In genomic region chr17:82019208-82019727, GRCh38 we compare ENCODE assay signal across 2 cellular contexts.
TF ChIP-seq lines count a peak whose summit lies in the region.

No MANE protein-coding gene starts in this region.

TF ChIP-seq in IMR-90, 13 proteins besides CTCF, POLR2A, EP300 and RAD21:
- TF ChIP-seq, protein P1, sequence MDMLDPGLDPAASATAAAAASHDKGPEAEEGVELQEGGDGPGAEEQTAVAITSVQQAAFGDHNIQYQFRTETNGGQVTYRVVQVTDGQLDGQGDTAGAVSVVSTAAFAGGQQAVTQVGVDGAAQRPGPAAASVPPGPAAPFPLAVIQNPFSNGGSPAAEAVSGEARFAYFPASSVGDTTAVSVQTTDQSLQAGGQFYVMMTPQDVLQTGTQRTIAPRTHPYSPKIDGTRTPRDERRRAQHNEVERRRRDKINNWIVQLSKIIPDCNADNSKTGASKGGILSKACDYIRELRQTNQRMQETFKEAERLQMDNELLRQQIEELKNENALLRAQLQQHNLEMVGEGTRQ (IDR thresholded peaks at IDR 0.05; ENCODE audit: low read depth, low read length): no peak
- TF ChIP-seq BHLHE40 (IDR thresholded peaks at IDR 0.05; ENCODE audit: low read depth, low read length): no peak
- no peak for TF ChIP-seq FOS (IDR thresholded peaks at IDR 0.05; ENCODE audit: low read depth, low read length)
- no peak for TF ChIP-seq CEBPB (IDR thresholded peaks at IDR 0.05; ENCODE audit: low read depth, low read length)
- TF ChIP-seq RFX5 (IDR thresholded peaks at IDR 0.05; ENCODE audit: low read depth, low read length): no peak
- TF ChIP-seq MXI1 (IDR thresholded peaks at IDR 0.05; ENCODE audit: borderline replicate concordance, low read depth, low read length): no peak
- TF ChIP-seq SMC3 (IDR thresholded peaks at IDR 0.05; ENCODE audit: low read depth, low read length): no peak
- TF ChIP-seq, protein P2, sequence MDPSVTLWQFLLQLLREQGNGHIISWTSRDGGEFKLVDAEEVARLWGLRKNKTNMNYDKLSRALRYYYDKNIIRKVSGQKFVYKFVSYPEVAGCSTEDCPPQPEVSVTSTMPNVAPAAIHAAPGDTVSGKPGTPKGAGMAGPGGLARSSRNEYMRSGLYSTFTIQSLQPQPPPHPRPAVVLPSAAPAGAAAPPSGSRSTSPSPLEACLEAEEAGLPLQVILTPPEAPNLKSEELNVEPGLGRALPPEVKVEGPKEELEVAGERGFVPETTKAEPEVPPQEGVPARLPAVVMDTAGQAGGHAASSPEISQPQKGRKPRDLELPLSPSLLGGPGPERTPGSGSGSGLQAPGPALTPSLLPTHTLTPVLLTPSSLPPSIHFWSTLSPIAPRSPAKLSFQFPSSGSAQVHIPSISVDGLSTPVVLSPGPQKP (IDR thresholded peaks at IDR 0.05; ENCODE audit: borderline replicate concordance, low read depth, low read length): no peak

TF ChIP-seq in K562, 482 proteins besides CTCF, POLR2A, EP300 and RAD21:
- TF ChIP-seq RBM22 (IDR thresholded peaks at IDR 0.05; ENCODE audit: low read depth, low read length, poor library complexity, severe bottlenecking) (peak; percentile 51), ZFX (CRISPR knock-in tag; IDR thresholded peaks at IDR 0.05) (peak; percentile 34; the same call in 1 of the 2 replicates), TRIM28 (IDR thresholded peaks at IDR 0.05) (no peak), POLR2G (IDR thresholded peaks at IDR 0.05; ENCODE audit: low read depth, low read length) (peak; percentile 68), RBFOX2 (IDR thresholded peaks at IDR 0.05; ENCODE audit: low read depth, low read length) (peak; percentile 49), RUNX1 (IDR thresholded peaks at IDR 0.05; ENCODE audit: low read depth) (no peak), HNRNPLL (IDR thresholded peaks at IDR 0.05; ENCODE audit: low read depth, low read length, poor library complexity, severe bottlenecking) (peak; percentile 16), ZNF589 (CRISPR knock-in tag; IDR thresholded peaks at IDR 0.05; ENCODE audit: low read depth) (no peak), PCBP1 (IDR thresholded peaks at IDR 0.05; ENCODE audit: low read depth, low read length, poor library complexity, severe bottlenecking) (peak; percentile 45)
